In genomic region chr1:202815120-202815519, GRCh38 we compare ENCODE assay signal across 13 cellular contexts. TPM values are rescaled to one million over a fixed set of nuclear protein-coding genes. Genes with fewer than 3 reads are reported as not detected.
"Had no signal": no experiment of that assay in that cellular context is flagged by ENCODE, and none has a peak within 500 bp of the region (broad histone marks: within the 10 kb centered on the region; RNA-seq: fewer than 3 reads in every experiment).

No MANE protein-coding gene starts in this region.

- H3K27ac Mint-ChIP-seq: activated CD4-positive, alpha-beta memory T cell treated with anti-CD3 and anti-CD28 coated beads, Interleukin-2, amount 10 ng/mL, durations not matched to agents 7 days and 5 days; activated naive CD8-positive, alpha-beta T cell had no signal

- H3K27me3 Mint-ChIP-seq: activated naive CD8-positive, alpha-beta T cell had no signal

- H3K9me3 Mint-ChIP-seq: activated CD4-positive, alpha-beta memory T cell treated with anti-CD3 and anti-CD28 coated beads, Interleukin-2, amount 10 ng/mL, durations not matched to agents 7 days and 5 days had no signal

- H3K36me3 Mint-ChIP-seq: activated naive CD8-positive, alpha-beta T cell had no signal

- H3K4me3 ChIP-seq: dorsolateral prefrontal cortex, esophagus squamous epithelium, stomach, thoracic aorta, uterus had no signal

- H3K9me3 ChIP-seq: esophagus squamous epithelium, stomach, thoracic aorta, uterus had no signal

- H3K4me1 ChIP-seq: uterus had no signal

- H3K36me3 ChIP-seq: esophagus squamous epithelium, stomach, thoracic aorta, uterus had no signal

- ATAC-seq: foreskin keratinocyte had no signal

- H3K27ac ChIP-seq: dorsolateral prefrontal cortex, esophagus squamous epithelium, foreskin keratinocyte, stomach, thoracic aorta, uterus had no signal

- H3K4me3 Mint-ChIP-seq: activated CD4-positive, alpha-beta memory T cell treated with anti-CD3 and anti-CD28 coated beads, Interleukin-2, amount 10 ng/mL, durations not matched to agents 7 days and 5 days; activated naive CD8-positive, alpha-beta T cell had no signal

- H3K27me3 ChIP-seq: dorsolateral prefrontal cortex, esophagus squamous epithelium, foreskin keratinocyte, stomach, uterus had no signal

- DNase-seq: activated CD4-positive, alpha-beta memory T cell treated with anti-CD3 and anti-CD28 coated beads, Interleukin-2, amount 10 ng/mL, durations not matched to agents 7 days and 5 days; activated gamma-delta T cell; activated T-cell treated with anti-CD3 and anti-CD28 coated beads, Interleukin-2, amount 50 U/mL, for 48 hours; anterior cingulate cortex; dorsolateral prefrontal cortex; esophagus squamous epithelium; foreskin keratinocyte; stomach; T-helper 2 cell; uterus had no signal

RNA-seq across cellular contexts. Expression of gene PCAT6, which starts 4.4 kb away (rescaled TPM):
- total RNA-seq: skeletal muscle tissue, stomach, thoracic aorta, uterus had no signal
